ENCODE assay signal across 9 cellular contexts in genomic region chrY:4991743-4992400, GRCh38. TPM values are rescaled to one million over a fixed set of nuclear protein-coding genes. Genes with fewer than 3 reads are reported as not detected.
DNase-seq lines count a peak whose midpoint lies in the region; ATAC-seq and FAIRE-seq lines count a peak whose summit lies in the region.
"Not testable (repeated sequence)": the region's sequence is repeated elsewhere in the genome, so short reads cannot be mapped to it uniquely, and the experiment has no call there.
"Had no signal": no experiment of that assay in that cellular context is flagged by ENCODE, and none has a peak within 500 bp of the region (broad histone marks: within the 10 kb centered on the region; RNA-seq: fewer than 3 reads in every experiment).

No MANE protein-coding gene starts in this region.

- H3K4me1 Mint-ChIP-seq in central memory CD8-positive, alpha-beta T cell; natural killer cell treated with Interleukin-12 subunit alpha and Interleukin-12 subunit beta and Interleukin-15 and Interleukin-18, amount 100 ng/mL, for 72 hours (ENCODE audit: low read depth in 2 of 2): not testable (repeated sequence)

- not testable (repeated sequence) for H3K4me3 Mint-ChIP-seq in central memory CD8-positive, alpha-beta T cell; natural killer cell treated with Interleukin-12 subunit alpha and Interleukin-12 subunit beta and Interleukin-15 and Interleukin-18, amount 100 ng/mL, for 72 hours

- not testable (repeated sequence) for H3K27ac Mint-ChIP-seq in central memory CD8-positive, alpha-beta T cell (ENCODE audit: low read depth); natural killer cell treated with Interleukin-12 subunit alpha and Interleukin-12 subunit beta and Interleukin-15 and Interleukin-18, amount 100 ng/mL, for 72 hours

- ATAC-seq in GM18498 (IDR thresholded peaks at IDR 0.05; ENCODE audit: unreplicated experiment) (peak; percentile 100), GM19324 (IDR thresholded peaks at IDR 0.05; ENCODE audit: low FRiP score, unreplicated experiment) (peak; percentile 78), GM21576 (IDR thresholded peaks at IDR 0.05; ENCODE audit: unreplicated experiment) (peak; percentile 100), HG02885 (IDR thresholded peaks at IDR 0.05; ENCODE audit: poor library complexity, unreplicated experiment) (peak; percentile 100), HG03354 (IDR thresholded peaks at IDR 0.05; ENCODE audit: poor library complexity, severe bottlenecking, unreplicated experiment) (peak; percentile 100)
- peak; percentile 77 for ATAC-seq in central memory CD8-positive, alpha-beta T cell (replicated peaks; ENCODE audit: extremely low read depth, poor library complexity, severe bottlenecking)
- ATAC-seq in natural killer cell treated with Interleukin-12 subunit alpha and Interleukin-12 subunit beta and Interleukin-15 and Interleukin-18, amount 100 ng/mL, for 72 hours, result peak; percentile 56 to 58

- not testable (repeated sequence) for H3K36me3 Mint-ChIP-seq in central memory CD8-positive, alpha-beta T cell (ENCODE audit: insufficient read depth); natural killer cell treated with Interleukin-12 subunit alpha and Interleukin-12 subunit beta and Interleukin-15 and Interleukin-18, amount 100 ng/mL, for 72 hours

- H3K9me3 Mint-ChIP-seq in central memory CD8-positive, alpha-beta T cell; natural killer cell treated with Interleukin-12 subunit alpha and Interleukin-12 subunit beta and Interleukin-15 and Interleukin-18, amount 100 ng/mL, for 72 hours: not testable (repeated sequence)

- not testable (repeated sequence) for DNase-seq in RCC 7860 (ENCODE audit: low spot score); central memory CD8-positive, alpha-beta T cell (ENCODE audit: low spot score in 2 of 2); natural killer cell treated with Interleukin-12 subunit alpha and Interleukin-12 subunit beta and Interleukin-15 and Interleukin-18, amount 100 ng/mL, for 72 hours (ENCODE audit: low spot score)

- peak; percentile 87 for FAIRE-seq in RCC 7860 (lab: Jason Lieb, UNC)

- H3K27me3 Mint-ChIP-seq in central memory CD8-positive, alpha-beta T cell; natural killer cell treated with Interleukin-12 subunit alpha and Interleukin-12 subunit beta and Interleukin-15 and Interleukin-18, amount 100 ng/mL, for 72 hours: not testable (repeated sequence)

RNA-seq across cellular contexts. Expression of gene PCDH11Y, which starts 8.2 kb away (rescaled TPM):
- not detected for total RNA-seq in natural killer cell treated with Interleukin-12 subunit alpha and Interleukin-12 subunit beta and Interleukin-15 and Interleukin-18, amount 100 ng/mL, for 72 hours
- total RNA-seq: activated naive CD4-positive, alpha-beta T cell treated with anti-CD3 and anti-CD28 coated beads for 36 hours had no signal
